ENCODE assay signal across 12 cellular contexts in the genomic region with DNA sequence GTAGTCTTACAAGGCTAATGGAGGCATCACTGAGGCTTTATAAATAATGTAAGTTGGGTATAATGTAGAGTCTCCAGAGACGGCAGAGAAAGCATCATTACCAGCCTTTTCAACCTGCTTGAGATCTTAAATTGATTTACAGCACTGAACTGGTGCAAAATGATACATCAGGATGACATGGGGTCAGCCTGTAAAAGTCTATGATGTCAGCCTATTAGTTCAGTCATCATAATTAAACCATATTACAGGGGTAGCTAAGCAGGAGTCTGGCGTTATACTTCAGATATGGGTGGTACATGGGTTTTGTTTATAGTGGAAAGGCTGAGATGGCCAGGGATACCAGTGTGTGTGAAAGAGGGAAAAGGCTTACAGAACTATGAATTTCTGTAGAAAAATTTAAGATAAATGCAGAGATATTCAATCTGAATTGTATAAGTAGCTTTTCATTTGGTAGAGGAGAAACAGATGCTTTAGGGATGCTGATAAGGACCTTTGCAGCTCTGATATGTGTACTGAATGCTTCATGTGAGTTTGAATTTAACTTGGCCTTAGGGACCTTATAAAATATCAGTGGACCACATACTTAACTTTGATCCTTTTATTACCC. TPM values are rescaled to one million over a fixed set of nuclear protein-coding genes. Genes with fewer than 3 reads are reported as not detected.
DNase-seq lines count a peak whose midpoint lies in the region; ATAC-seq, FAIRE-seq and TF ChIP-seq lines count a peak whose summit lies in the region.
"Had no signal": no experiment of that assay in that cellular context is flagged by ENCODE, and none has a peak within 500 bp of the region (broad histone marks: within the 10 kb centered on the region; RNA-seq: fewer than 3 reads in every experiment).

No MANE protein-coding gene starts in this region.

- no peaks in the 10 kb centered on the region for H3K9me2 ChIP-seq in OCI-LY1 (ENCODE audit: low read depth, low read length)

- FAIRE-seq in keratinocyte (lab: Jason Lieb, UNC): peak; percentile 67

- peaks cover 0 to 71% (median 53%) of the 10 kb centered on the region in 9 donors for H3K4me1 ChIP-seq in heart right ventricle
- peaks cover 66% of the 10 kb centered on the region for H3K4me1 ChIP-seq in OCI-LY1 (ENCODE audit: insufficient read depth, low read length, severe bottlenecking)
- H3K4me1 ChIP-seq in keratinocyte (ENCODE audit: control insufficient read depth, extremely low read depth, insufficient read depth, low read length): peaks cover 38% of the 10 kb centered on the region
- peaks cover 35% of the 10 kb centered on the region for H3K4me1 ChIP-seq in vagina
- H3K4me1 ChIP-seq in body of pancreas: peaks cover 50% of the 10 kb centered on the region

- H2AFZ ChIP-seq in OCI-LY1 (ENCODE audit: low read length) (no peak overlapping the region), keratinocyte (ENCODE audit: control insufficient read depth, low read length) (no peak overlapping the region)

- H3K27me3 ChIP-seq in heart right ventricle (no peaks in the 10 kb centered on the region), OCI-LY1 (ENCODE audit: insufficient read depth, low read length) (no peaks in the 10 kb centered on the region), keratinocyte (ENCODE audit: control insufficient read depth, extremely low read depth, insufficient read depth, low read length) (no peaks in the 10 kb centered on the region), vagina (no peaks in the 10 kb centered on the region), body of pancreas (no peaks in the 10 kb centered on the region)
- H3K27me3 ChIP-seq: tibial nerve had no signal

- H3K9me3 ChIP-seq in heart right ventricle (no peaks in the 10 kb centered on the region), OCI-LY1 (ENCODE audit: low read length) (no peaks in the 10 kb centered on the region), keratinocyte (ENCODE audit: control insufficient read depth, low read depth, low read length) (no peaks in the 10 kb centered on the region), vagina (no peaks in the 10 kb centered on the region), body of pancreas (no peaks in the 10 kb centered on the region)
- H3K9me3 ChIP-seq: tibial nerve had no signal

- no peak for TF ChIP-seq POLR2A in vagina (IDR thresholded peaks at IDR 0.05)
- TF ChIP-seq POLR2A in body of pancreas (IDR thresholded peaks at IDR 0.05): no peak

- TF ChIP-seq CTCF in heart right ventricle (IDR thresholded peaks at IDR 0.05): no peak
- no peak for TF ChIP-seq CTCF in OCI-LY1 (IDR thresholded peaks at IDR 0.05; ENCODE audit: low read length)
- TF ChIP-seq CTCF in keratinocyte (optimal IDR thresholded peaks at IDR 0.05 in 1 of 3, IDR thresholded peaks at IDR 0.05 in 1 of 3, conservative IDR thresholded peaks at IDR 0.05 in 1 of 3; ENCODE audit: extremely low read depth in 1 of 3, insufficient read depth in 2 of 3, low read length in 3 of 3): no peak
- no peak for TF ChIP-seq CTCF in vagina (IDR thresholded peaks at IDR 0.05)
- no peak for TF ChIP-seq CTCF in body of pancreas (IDR thresholded peaks at IDR 0.05)

- no peaks in the 10 kb centered on the region for H3K9me1 ChIP-seq in keratinocyte (ENCODE audit: control insufficient read depth, extremely low read depth, insufficient read depth, low read length)

- 66 to 67% methylated on average over 2 of the region's 2 CpGs for WGBS in heart right ventricle, 2 donors
- 64 to 76% methylated on average over 2 of the region's 2 CpGs for WGBS in body of pancreas, 2 donors

- H3F3A ChIP-seq in OCI-LY1 (ENCODE audit: insufficient read depth, low read length): 0 out of 2 replicates have a peak, but pooled peaks cover 5% of the 10 kb centered on the region

- no peak for DNase-seq in heart right ventricle
- no peak for DNase-seq in Right ventricle myocardium inferior (ENCODE audit: missing footprints)
- DNase-seq in keratinocyte (ENCODE audit: low read depth, low spot score): no peak
- DNase-seq in vagina (ENCODE audit: extremely low spot score in 2 of 2): no peak
- DNase-seq in body of pancreas: no peak
- no peak for DNase-seq in activated CD4-positive, alpha-beta T cell treated with anti-CD3 and anti-CD28 coated beads for 4 hours
- DNase-seq: NCI-H2029, SW 1271 had no signal

- peak overlapping the region in 5 of 10 donors; percentile 5 to 99 (median 96) for H3K27ac ChIP-seq in heart right ventricle
- H3K27ac ChIP-seq in OCI-LY1 (ENCODE audit: low read depth, low read length, poor library complexity, severe bottlenecking): peak overlapping the region; percentile 97
- no peak overlapping the region for H3K27ac ChIP-seq in keratinocyte (ENCODE audit: control insufficient read depth, insufficient read depth, low read length)
- H3K27ac ChIP-seq in vagina: peak overlapping the region; percentile 98
- no peak overlapping the region for H3K27ac ChIP-seq in body of pancreas

- dilution Hi-C loops in keratinocyte (cut with MboI; ENCODE audit: extremely low pct_ligation_motif_present, low sequenced_read_pairs): no loop called here

- H3K79me2 ChIP-seq in OCI-LY1 (ENCODE audit: insufficient read depth, low read length): peaks cover 75% of the 10 kb centered on the region
- H3K79me2 ChIP-seq in keratinocyte (ENCODE audit: control insufficient read depth, insufficient read depth, low read length): peaks cover 66% of the 10 kb centered on the region

- H3K4me2 ChIP-seq in OCI-LY1 (ENCODE audit: low read length) (peak overlapping the region; percentile 80), keratinocyte (ENCODE audit: control insufficient read depth, extremely low read depth, insufficient read depth, low read depth, low read length) (peak overlapping the region; percentile 74)

- H3K9ac ChIP-seq in OCI-LY1 (ENCODE audit: low read length) (peak overlapping the region; percentile 97), keratinocyte (ENCODE audit: control insufficient read depth, extremely low read depth, insufficient read depth, low read length) (no peak overlapping the region)

- no peaks in the 10 kb centered on the region for H4K20me1 ChIP-seq in OCI-LY1 (ENCODE audit: insufficient read depth, low read length)
- no peaks in the 10 kb centered on the region for H4K20me1 ChIP-seq in keratinocyte (ENCODE audit: control insufficient read depth, extremely low read depth, insufficient read depth, low read length)

- H3K4me3 ChIP-seq in heart right ventricle (peak overlapping the region in 6 of 10 donors; percentile 67 to 96 (median 82)), OCI-LY1 (ENCODE audit: low read depth, low read length, poor library complexity, severe bottlenecking) (peak overlapping the region; percentile 80), keratinocyte (ENCODE audit: control insufficient read depth in 2 of 3, extremely low read depth in 1 of 3, insufficient read depth in 2 of 3, low read depth in 1 of 3, low read length in 3 of 3) (no peak overlapping the region), vagina (peak overlapping the region in 1 of 2 donors; percentile 72), body of pancreas (no peak overlapping the region)

- intact Hi-C loops in heart right ventricle (cut with DNase I): loop anchor here in 8 of 10 donors (5.0 to 10.0 kb wide), 11 partner anchors 50 to 310 kb away; a partner anchor contains a TSS
- intact Hi-C loops in Right ventricle myocardium inferior (cut with DNase I): loop anchor here (5.0 to 10.0 kb wide), 3 partner anchors 48 to 310 kb away; no protein-coding TSS in a partner anchor
- intact Hi-C loops in vagina (cut with DNase I): no loop called here
- intact Hi-C loops in body of pancreas (cut with DNase I): no loop called here

- ATAC-seq in heart right ventricle (no peak), Right ventricle myocardium inferior (no peak), GM21390 (IDR thresholded peaks at IDR 0.05; ENCODE audit: unreplicated experiment) (no peak), body of pancreas (no peak)
- ATAC-seq: WTC11 had no signal

- no peaks in the 10 kb centered on the region for H3K36me3 ChIP-seq in heart right ventricle
- peaks cover 12% of the 10 kb centered on the region for H3K36me3 ChIP-seq in OCI-LY1 (ENCODE audit: insufficient read depth, low read length)
- no peaks in the 10 kb centered on the region for H3K36me3 ChIP-seq in keratinocyte (ENCODE audit: control insufficient read depth in 2 of 2, extremely low read depth in 1 of 2, insufficient read depth in 2 of 2, low read length in 2 of 2)
- no peaks in the 10 kb centered on the region for H3K36me3 ChIP-seq in vagina
- H3K36me3 ChIP-seq in body of pancreas (replicated peaks in 1 of 2; ENCODE audit: insufficient read depth in 1 of 2, low read depth in 2 of 2): no peaks in the 10 kb centered on the region
- H3K36me3 ChIP-seq: tibial nerve had no signal

RNA-seq across cellular contexts. Expression of a gene that starts 2.7 kb away (rescaled TPM):
- total RNA-seq in heart right ventricle (10 to 100 TPM in 9 of 10 donors, 1 to 10 TPM in 1; 9.4 to 19.4 (median 16.2) TPM), Right ventricle myocardium inferior (12.0 TPM), vagina (31.7 TPM), body of pancreas (10 to 100 TPM; 35.3 to 45.5 TPM)
- polyA plus RNA-seq in heart right ventricle (1 to 10 TPM; 2.6 to 4.3 TPM), keratinocyte (31.9 to 39.2 TPM (median 33.5 TPM) in 3 replicates)
- 11.6 TPM for polyA plus RNA-seq in keratinocyte (2011; ENCODE audit: low read depth)
- 22.5 and 30.9 TPM in 2 replicates for polyA plus RNA-seq in keratinocyte (2011; cell fraction: cytosol; rRNA removed)
- polyA plus RNA-seq in keratinocyte (2011; cell fraction: nucleus; rRNA removed): 37.3 and 42.7 TPM in 2 replicates
- polyA plus RNA-seq in keratinocyte (2012; ENCODE audit: low replicate concordance): 12.5 and 18.1 TPM in 2 replicates
- polyA minus RNA-seq in keratinocyte: 29.3 to 39.9 TPM (median 34.1 TPM) in 3 replicates
- polyA minus RNA-seq in keratinocyte (2011; cell fraction: cytosol; rRNA and poly(A)+ RNA removed): 17.1 TPM
- polyA minus RNA-seq in keratinocyte (2011; cell fraction: nucleus; rRNA and poly(A)+ RNA removed): 27.4 and 40.8 TPM in 2 replicates

Comparison
In these comparisons a context has a peak if more than half of its experiments do, and no peak if none do; other contexts are left out.
1. H3K27ac ChIP-seq: peak in OCI-LY1 (single experiment) and vagina (single experiment); none in keratinocyte (single experiment) and body of pancreas (0 of 4).
2. H3K4me3 ChIP-seq: peak in heart right ventricle (6 of 10) and OCI-LY1 (single experiment); none in keratinocyte (0 of 3) and body of pancreas (0 of 2).
3. intact Hi-C loops: an anchor here in heart right ventricle (5.0 to 10.0 kb wide) and Right ventricle myocardium inferior (5.0 to 10.0 kb wide); none called in vagina and body of pancreas.